In the genomic region with DNA sequence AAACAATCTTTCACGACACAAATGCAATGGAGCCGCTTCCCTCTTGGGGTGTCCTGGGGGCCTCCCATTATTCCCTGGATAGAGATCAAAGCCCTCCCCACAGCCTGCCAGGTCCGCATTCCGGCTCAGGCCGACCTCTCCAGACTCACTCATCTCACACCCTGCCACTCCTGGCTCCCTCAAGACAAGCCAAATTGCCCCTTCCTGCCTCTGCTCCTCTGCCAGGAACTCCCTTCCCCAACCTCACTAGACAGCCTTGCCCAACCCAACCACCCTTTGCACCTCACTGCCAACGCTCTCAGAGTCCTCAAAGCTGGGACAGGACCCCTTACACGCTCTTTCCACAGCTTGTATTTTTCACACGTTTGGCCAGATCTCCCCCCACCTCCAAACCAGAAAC, we compare ENCODE assay signal across 8 cellular contexts. TPM values are rescaled to one million over a fixed set of nuclear protein-coding genes. Genes with fewer than 3 reads are reported as not detected.
A peak's percentile ranks its signal among the peaks of the same experiment; 100 is the strongest.
DNase-seq lines count a peak whose midpoint lies in the region; ATAC-seq, FAIRE-seq and TF ChIP-seq lines count a peak whose summit lies in the region.

No MANE protein-coding gene starts in this region.

- peak overlapping the region; percentile 97 for H3K27ac Mint-ChIP-seq in activated CD4-positive, alpha-beta memory T cell treated with anti-CD3 and anti-CD28 coated beads, Interleukin-2, amount 10 ng/mL, durations not matched to agents 7 days and 5 days

- no peak for DNase-seq in GM23248
- DNase-seq in activated CD4-positive, alpha-beta memory T cell treated with anti-CD3 and anti-CD28 coated beads, Interleukin-2, amount 10 ng/mL, durations not matched to agents 7 days and 5 days, result no peak
- no peak for DNase-seq in left ventricle myocardium inferior
- peak; percentile 37 for DNase-seq in small intestine
- DNase-seq in AG20443 (ENCODE audit: low spot score), result no peak
- no peak for DNase-seq in RPMI8226
- no peak for DNase-seq in iPS-NIHi11 (ENCODE audit: low spot score)

- H3K4me1 Mint-ChIP-seq in activated CD4-positive, alpha-beta memory T cell treated with anti-CD3 and anti-CD28 coated beads, Interleukin-2, amount 10 ng/mL, durations not matched to agents 7 days and 5 days, result peaks cover 41% of the 10 kb centered on the region

- H3K9me2 ChIP-seq in GM23248 (ENCODE audit: insufficient read depth), result no peaks in the 10 kb centered on the region

- no peak for ATAC-seq in GM21515 (IDR thresholded peaks at IDR 0.05; ENCODE audit: unreplicated experiment)

- 0 out of 2 replicates have a peak, but pooled peaks cover 4% of the 10 kb centered on the region for H4K20me1 ChIP-seq in GM23248 (ENCODE audit: insufficient read depth)

- H3K4me2 ChIP-seq in GM23248 (ENCODE audit: unreplicated experiment), result peak overlapping the region; percentile 94

- no peak overlapping the region for H2AFZ ChIP-seq in GM23248

- H3K4me1 ChIP-seq in GM23248 (ENCODE audit: insufficient read depth) (peaks cover 17% of the 10 kb centered on the region), left ventricle myocardium inferior (peaks cover 60% of the 10 kb centered on the region), small intestine (ENCODE audit: control insufficient read depth in 2 of 2, insufficient read depth in 1 of 2, low read depth in 1 of 2, low read length in 1 of 2) (peaks cover 0 to 5% of the 10 kb centered on the region in 2 donors)

- no peaks in the 10 kb centered on the region for H3K27me3 Mint-ChIP-seq in activated CD4-positive, alpha-beta memory T cell treated with anti-CD3 and anti-CD28 coated beads, Interleukin-2, amount 10 ng/mL, durations not matched to agents 7 days and 5 days

- FAIRE-seq in small intestine (lab: Jason Lieb, UNC), result no peak

- H3K36me3 ChIP-seq in GM23248 (ENCODE audit: low read depth) (no peaks in the 10 kb centered on the region), left ventricle myocardium inferior (no peaks in the 10 kb centered on the region), small intestine (ENCODE audit: control insufficient read depth in 2 of 2, insufficient read depth in 2 of 2, low read length in 2 of 2) (no peaks in the 10 kb centered on the region)

- in situ Hi-C loops in GM23248 (cut with MboI), result no loop called here

- peak overlapping the region; percentile 98 for H3K4me3 Mint-ChIP-seq in activated CD4-positive, alpha-beta memory T cell treated with anti-CD3 and anti-CD28 coated beads, Interleukin-2, amount 10 ng/mL, durations not matched to agents 7 days and 5 days

- H3K79me2 ChIP-seq in GM23248 (ENCODE audit: insufficient read depth), result peaks cover 53% of the 10 kb centered on the region

- H3K27me3 ChIP-seq in GM23248 (replicated peaks; ENCODE audit: insufficient read depth) (no peaks in the 10 kb centered on the region), left ventricle myocardium inferior (ENCODE audit: low read depth) (no peaks in the 10 kb centered on the region), small intestine (ENCODE audit: control insufficient read depth in 2 of 2, insufficient read depth in 2 of 2, low read length in 2 of 2) (no peaks in the 10 kb centered on the region)

- H3F3A ChIP-seq in GM23248 (ENCODE audit: insufficient read depth), result no peaks in the 10 kb centered on the region

- CTCF ChIA-PET in activated CD4-positive, alpha-beta memory T cell treated with anti-CD3 and anti-CD28 coated beads, Interleukin-2, amount 10 ng/mL, durations not matched to agents 7 days and 5 days (lab: Charles Lee), result interaction anchor here (2.2 kb wide), 1 partner anchor 19 kb away, joined by 9 read pairs; no protein-coding TSS in a partner anchor

- H3K9me3 ChIP-seq in GM23248 (ENCODE audit: low read depth), result no peaks in the 10 kb centered on the region
- no peaks in the 10 kb centered on the region for H3K9me3 ChIP-seq in left ventricle myocardium inferior (replicated peaks)
- H3K9me3 ChIP-seq in small intestine (ENCODE audit: control insufficient read depth, low read depth), result no peaks in the 10 kb centered on the region

- TF ChIP-seq CTCF in left ventricle myocardium inferior (IDR thresholded peaks at IDR 0.05; ENCODE audit: borderline replicate concordance), result no peak

- POLR2A ChIA-PET in activated CD4-positive, alpha-beta memory T cell treated with anti-CD3 and anti-CD28 coated beads, Interleukin-2, amount 10 ng/mL, durations not matched to agents 7 days and 5 days (lab: Charles Lee), result interaction anchor here (0.6 to 6.6 kb wide), 11 partner anchors 8 to 40 kb away, joined by 3 to 111 read pairs (median 6); a partner anchor contains a TSS

- H3K9me3 Mint-ChIP-seq in activated CD4-positive, alpha-beta memory T cell treated with anti-CD3 and anti-CD28 coated beads, Interleukin-2, amount 10 ng/mL, durations not matched to agents 7 days and 5 days, result no peaks in the 10 kb centered on the region

- intact Hi-C loops in left ventricle myocardium inferior (cut with micrococcal nuclease), result no loop called here

- H3K4me3 ChIP-seq in GM23248 (peak overlapping the region; percentile 95), left ventricle myocardium inferior (peak overlapping the region; percentile 85), small intestine (ENCODE audit: low read depth in 1 of 2, low read length in 2 of 2) (peak overlapping the region in 1 of 2 donors; percentile 90)

- peak overlapping the region; percentile 68 for H3K27ac ChIP-seq in GM23248
- H3K27ac ChIP-seq in left ventricle myocardium inferior (replicated peaks), result peak overlapping the region; percentile 90
- peak overlapping the region; percentile 42 to 77 for H3K27ac ChIP-seq in small intestine (ENCODE audit: low read depth in 1 of 2, low read length in 1 of 2)

- 8 to 14% methylated on average over 8 of the region's 8 CpGs for WGBS in GM23248 (ENCODE audit: low coverage in 1 of 2, low lambda C conversion rate in 2 of 2, missing lambda C conversion rate in 2 of 2), 2 experiments
- WGBS in small intestine, 3 donors, result 15 to 30% (median 19%) methylated on average over 8 of the region's 8 CpGs

- peaks cover 32% of the 10 kb centered on the region for H3K36me3 Mint-ChIP-seq in activated CD4-positive, alpha-beta memory T cell treated with anti-CD3 and anti-CD28 coated beads, Interleukin-2, amount 10 ng/mL, durations not matched to agents 7 days and 5 days (ENCODE audit: low read depth)

- peak overlapping the region; percentile 86 for H3K9ac ChIP-seq in GM23248

RNA-seq across cellular contexts. Expression of a gene that starts 1.5 kb away (rescaled TPM):
- 147 and 157 TPM in 2 replicates for total RNA-seq in GM23248 (2014; rRNA removed; shearing (Covaris generic))
- polyA plus RNA-seq in GM23248 (2016; fragmentation: Nextera tagmentation; extraction: Ambion mirVana) (37.6 and 39.4 TPM in 2 replicates), small intestine (10 to 100 TPM; 52.6 to 79.6 (median 71.3) TPM)
- 100 to 1,000 TPM; 255 to 259 TPM for total RNA-seq in activated CD4-positive, alpha-beta memory T cell treated with anti-CD3 and anti-CD28 coated beads, Interleukin-2, amount 10 ng/mL, durations not matched to agents 7 days and 5 days
- total RNA-seq in left ventricle myocardium inferior, result 55.6 TPM

RNA-seq across cellular contexts. Expression of a gene that starts 20.4 kb away (rescaled TPM):
- total RNA-seq in GM23248 (2014; rRNA removed; shearing (Covaris generic)), result 8.9 and 11.0 TPM in 2 replicates
- polyA plus RNA-seq in GM23248 (2016; fragmentation: Nextera tagmentation; extraction: Ambion mirVana) (4.2 and 4.6 TPM in 2 replicates), small intestine (10 to 100 TPM in 2 of 3 donors, 1 to 10 TPM in 1; 7.8 to 14.6 (median 13.3) TPM)
- total RNA-seq in activated CD4-positive, alpha-beta memory T cell treated with anti-CD3 and anti-CD28 coated beads, Interleukin-2, amount 10 ng/mL, durations not matched to agents 7 days and 5 days, result 10 to 100 TPM; 24.6 to 25.7 TPM
- total RNA-seq in left ventricle myocardium inferior, result 6.4 TPM

RNA-seq across cellular contexts. Expression of a gene that starts 21.4 kb away (rescaled TPM):
- 0.22 and 3.2 TPM in 2 replicates for total RNA-seq in GM23248 (2014; rRNA removed; shearing (Covaris generic))
- polyA plus RNA-seq in GM23248 (2016; fragmentation: Nextera tagmentation; extraction: Ambion mirVana), result 2.4 and 3.2 TPM in 2 replicates
- 10 to 100 TPM; 13.3 to 15.5 TPM for total RNA-seq in activated CD4-positive, alpha-beta memory T cell treated with anti-CD3 and anti-CD28 coated beads, Interleukin-2, amount 10 ng/mL, durations not matched to agents 7 days and 5 days
- 1.8 TPM for total RNA-seq in left ventricle myocardium inferior
- polyA plus RNA-seq in small intestine, result 10 to 100 TPM; 10.4 to 38.1 (median 35.8) TPM

RNA-seq across cellular contexts. Expression of a gene that starts 21.4 kb away (rescaled TPM):
- 110 and 185 TPM in 2 replicates for total RNA-seq in GM23248 (2014; rRNA removed; shearing (Covaris generic))
- polyA plus RNA-seq in GM23248 (2016; fragmentation: Nextera tagmentation; extraction: Ambion mirVana) (73.9 and 81.9 TPM in 2 replicates), small intestine (10 to 100 TPM; 31.3 to 39.4 (median 36.9) TPM)
- total RNA-seq in activated CD4-positive, alpha-beta memory T cell treated with anti-CD3 and anti-CD28 coated beads, Interleukin-2, amount 10 ng/mL, durations not matched to agents 7 days and 5 days, result 10 to 100 TPM; 36.5 to 39.7 TPM
- total RNA-seq in left ventricle myocardium inferior, result 16.2 TPM

RNA-seq across cellular contexts. Expression of a gene that starts 35.5 kb away (rescaled TPM):
- 4.2 and 5.2 TPM in 2 replicates for total RNA-seq in GM23248 (2014; rRNA removed; shearing (Covaris generic))
- polyA plus RNA-seq in GM23248 (2016; fragmentation: Nextera tagmentation; extraction: Ambion mirVana) (4.2 and 4.9 TPM in 2 replicates), small intestine (10 to 100 TPM; 18.4 to 31.8 (median 22.7) TPM)
- 10 to 100 TPM; 46.5 to 47.5 TPM for total RNA-seq in activated CD4-positive, alpha-beta memory T cell treated with anti-CD3 and anti-CD28 coated beads, Interleukin-2, amount 10 ng/mL, durations not matched to agents 7 days and 5 days
- 17.7 TPM for total RNA-seq in left ventricle myocardium inferior
